8 cellular contexts compared by ENCODE assay signal in genomic region chr1:84998642-84999280, GRCh38. TPM values are rescaled to one million over a fixed set of nuclear protein-coding genes. Genes with fewer than 3 reads are reported as not detected.
DNase-seq lines count a peak whose midpoint lies in the region; ATAC-seq and FAIRE-seq lines count a peak whose summit lies in the region.

No MANE protein-coding gene starts in this region.

- H2BK15ac ChIP-seq in mesendoderm (replicated peaks; ENCODE audit: low read depth) = no peak overlapping the region

- no peaks in the 10 kb centered on the region for H3K79me2 ChIP-seq in mesendoderm (ENCODE audit: control insufficient read depth, insufficient read depth, low read length)

- DNase-seq in GM18507 (ENCODE audit: extremely low spot score, insufficient read length, low read depth) (no peak), M059J (ENCODE audit: low read depth) (peak; percentile 34), activated T-helper 1 cell treated with Interleukin-2 at 50 U/mL for 16 hours (ENCODE audit: low read depth) (peak; percentile 25), mesendoderm (peak; percentile 7), NCI-H1092 treated with DMSO at 0.1 percent for 48 hours (lab: John Stamatoyannopoulos, UW) (no peak), NCI-H1694 treated with DMSO at 0.1 percent for 48 hours (lab: John Stamatoyannopoulos, UW) (no peak)

- H3K4me1 ChIP-seq in mesendoderm (ENCODE audit: control insufficient read depth, low read depth, low read length) = no peaks in the 10 kb centered on the region

- no peak overlapping the region for H3K4me3 ChIP-seq in mesendoderm (ENCODE audit: low read length)

- H4K5ac ChIP-seq in mesendoderm (ENCODE audit: low read length) = no peak overlapping the region

- no peak overlapping the region for H3K56ac ChIP-seq in mesendoderm (ENCODE audit: low read length)

- H3K9ac ChIP-seq in mesendoderm (ENCODE audit: low read length) = no peak overlapping the region

- FAIRE-seq in GM18507 (lab: Jason Lieb, UNC) = peak; percentile 74

- H3K27me3 ChIP-seq in mesendoderm (ENCODE audit: insufficient read depth, low read length, poor library complexity) = peaks cover 28% of the 10 kb centered on the region

- no peak for ATAC-seq in GM21367 (IDR thresholded peaks at IDR 0.05; ENCODE audit: unreplicated experiment)
- ATAC-seq in GM18909 (IDR thresholded peaks at IDR 0.05; ENCODE audit: poor library complexity, unreplicated experiment) = no peak

- no peak overlapping the region for H2AK5ac ChIP-seq in mesendoderm (ENCODE audit: low read length)

- H3K79me1 ChIP-seq in mesendoderm (ENCODE audit: low read length) = no peaks in the 10 kb centered on the region

- no peak overlapping the region for H3K23ac ChIP-seq in mesendoderm (ENCODE audit: low read length)

- no peak overlapping the region for H3K4me2 ChIP-seq in mesendoderm (ENCODE audit: low read length)

- no peak overlapping the region for H4K8ac ChIP-seq in mesendoderm (ENCODE audit: low read depth, low read length)

- no peak overlapping the region for H3K27ac ChIP-seq in mesendoderm (ENCODE audit: low read depth, low read length)

- no CpG with 5 or more reads among the region's 14 CpGs for WGBS in mesendoderm (ENCODE audit: extremely low coverage, insufficient coverage, low lambda C conversion rate)

- no peak overlapping the region for H2BK5ac ChIP-seq in mesendoderm (ENCODE audit: low read length)

- no peak overlapping the region for H2BK120ac ChIP-seq in mesendoderm (ENCODE audit: low read depth, low read length)

- no peak overlapping the region for H3K18ac ChIP-seq in mesendoderm (ENCODE audit: low read length)

- no peaks in the 10 kb centered on the region for H3K36me3 ChIP-seq in mesendoderm (ENCODE audit: control insufficient read depth, insufficient read depth, low read length)

- no peak overlapping the region for H3K4ac ChIP-seq in mesendoderm (ENCODE audit: low read depth, low read length)

RNA-seq across cellular contexts. Expression of gene MCOLN2, which starts 1.8 kb away (rescaled TPM):
- 7.7 and 9.6 TPM in 2 replicates for total RNA-seq in M059J (2014; rRNA removed; shearing (Covaris generic))
- 0.32 TPM for polyA plus RNA-seq in mesendoderm (2013, experiment 1 of 2)
- polyA plus RNA-seq in mesendoderm (2013, experiment 2 of 2) = 0.45 TPM

RNA-seq across cellular contexts. Expression of gene MCOLN3, which starts 49.5 kb away (rescaled TPM):
- total RNA-seq in M059J (2014; rRNA removed; shearing (Covaris generic)) = 2.1 and 4.3 TPM in 2 replicates
- polyA plus RNA-seq in mesendoderm (2013, experiment 1 of 2) = 0.84 TPM
- 1.1 TPM for polyA plus RNA-seq in mesendoderm (2013, experiment 2 of 2)

Comparison
In these comparisons a context has a peak if more than half of its experiments do, and no peak if none do; other contexts are left out.
1. DNase-seq: peak in M059J (single experiment), activated T-helper 1 cell treated with Interleukin-2 at 50 U/mL for 16 hours (single experiment) and mesendoderm (single experiment); none in GM18507 (single experiment), NCI-H1092 treated with DMSO at 0.1 percent for 48 hours (single experiment) and NCI-H1694 treated with DMSO at 0.1 percent for 48 hours (single experiment).